Comparison of ENCODE assay signal across 10 cellular contexts in the genomic region with DNA sequence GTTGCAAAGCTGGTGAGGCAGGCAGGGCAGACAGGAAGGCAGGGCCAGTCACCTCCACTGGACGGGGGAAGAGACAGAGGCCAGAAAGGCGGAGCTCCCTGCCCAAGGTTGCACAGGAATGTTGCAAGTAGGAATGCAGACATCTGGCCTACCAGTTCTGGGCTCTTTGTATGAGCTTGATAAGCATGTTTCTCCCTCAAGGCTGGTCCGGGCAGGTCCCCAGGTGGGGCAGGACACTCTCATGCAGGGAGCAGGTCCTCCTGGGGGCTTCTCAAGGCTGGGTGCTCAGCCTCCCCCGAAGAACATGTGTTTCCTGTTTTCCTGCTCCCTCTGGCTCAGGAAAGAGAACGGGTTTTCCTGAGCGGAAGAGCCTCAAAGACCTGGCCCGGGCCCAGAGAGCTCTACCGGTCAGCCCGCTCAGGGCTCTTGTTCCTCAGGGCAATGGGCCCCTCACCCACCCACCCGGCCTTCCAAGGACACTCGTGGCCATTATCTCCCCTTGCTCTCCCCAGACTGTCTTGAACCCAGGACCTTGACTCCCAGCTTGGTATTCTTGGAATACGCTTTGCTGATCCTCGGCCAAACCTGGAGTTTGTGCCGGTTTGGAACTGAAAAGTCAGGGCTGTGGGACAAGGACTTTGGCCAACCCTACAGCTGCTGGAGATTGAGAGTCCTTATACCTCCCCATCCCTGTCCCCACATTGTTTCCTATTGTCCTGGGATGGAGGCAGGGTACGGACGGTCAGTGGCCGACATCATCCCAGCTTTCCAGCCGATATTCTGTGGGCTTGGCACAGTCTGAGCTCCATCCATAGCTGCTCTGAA.
DNase-seq lines count a peak whose midpoint lies in the region; ATAC-seq and TF ChIP-seq lines count a peak whose summit lies in the region.
"Had no signal": no experiment of that assay in that cellular context is flagged by ENCODE, and none has a peak within 500 bp of the region (broad histone marks: within the 10 kb centered on the region; RNA-seq: fewer than 3 reads in every experiment).

No MANE protein-coding gene starts in this region.

- H3K9me3 Mint-ChIP-seq in MCF 10A (ENCODE audit: unreplicated experiment) = no peaks in the 10 kb centered on the region
- H3K9me3 Mint-ChIP-seq: activated CD4-positive, alpha-beta T cell treated with anti-CD3 and anti-CD28 coated beads, Interleukin-2, amount 10 ng/mL, durations not matched to agents 24 days and 14 days; central memory CD8-positive, alpha-beta T cell had no signal

- TF ChIP-seq POLR2A in upper lobe of left lung (IDR thresholded peaks at IDR 0.05) = no peak

- no peak overlapping the region for H2BK5ac ChIP-seq in mesendoderm (ENCODE audit: low read length)

- H3K36me3 Mint-ChIP-seq in MCF 10A (ENCODE audit: insufficient read depth, unreplicated experiment) = no peaks in the 10 kb centered on the region

- H3K27ac ChIP-seq in mesendoderm (ENCODE audit: low read depth, low read length) (no peak overlapping the region), upper lobe of left lung (peak overlapping the region; percentile 32 to 82 (median 56))

- no peak overlapping the region for H4K8ac ChIP-seq in mesendoderm (ENCODE audit: low read depth, low read length)

- no peak overlapping the region for H3K18ac ChIP-seq in mesendoderm (ENCODE audit: low read length)

- TF ChIP-seq CTCF in MCF 10A (IDR thresholded peaks at IDR 0.05; ENCODE audit: unreplicated experiment) = no peak
- no peak for TF ChIP-seq CTCF in fibroblast of pulmonary artery (IDR thresholded peaks at IDR 0.05; ENCODE audit: low read length, missing control alignments)
- TF ChIP-seq CTCF in upper lobe of left lung (IDR thresholded peaks at IDR 0.05) = no peak

- no peak overlapping the region for H2AK5ac ChIP-seq in mesendoderm (ENCODE audit: low read length)

- intact Hi-C loops in MCF 10A (cut with micrococcal nuclease) = no loop called here

- BruUV-seq in MCF 10A (replicated peaks; lab: Mats Ljungman, UMichigan) = no TSS peak

- no peak for ATAC-seq in upper lobe of left lung (ENCODE audit: low FRiP score in 2 of 2)

- no peak overlapping the region for H3K9ac ChIP-seq in mesendoderm (ENCODE audit: low read length)

- no peak for TF ChIP-seq EP300 in upper lobe of left lung (IDR thresholded peaks at IDR 0.05)

- H4K5ac ChIP-seq in mesendoderm (ENCODE audit: low read length) = no peak overlapping the region

- H3K9me3 ChIP-seq in upper lobe of left lung = no peaks in the 10 kb centered on the region

- no peak overlapping the region for H2BK120ac ChIP-seq in mesendoderm (ENCODE audit: low read depth, low read length)

- H3K23ac ChIP-seq in mesendoderm (ENCODE audit: low read length) = no peak overlapping the region

- H3K36me3 ChIP-seq in mesendoderm (ENCODE audit: control insufficient read depth, insufficient read depth, low read length) (no peaks in the 10 kb centered on the region), upper lobe of left lung (no peaks in the 10 kb centered on the region)

- H3K4me1 ChIP-seq in mesendoderm (ENCODE audit: control insufficient read depth, low read depth, low read length) (no peaks in the 10 kb centered on the region), upper lobe of left lung (peaks cover 31 to 49% (median 44%) of the 10 kb centered on the region in 4 donors)

- no peak overlapping the region for H3K4ac ChIP-seq in mesendoderm (ENCODE audit: low read depth, low read length)

- H3K79me1 ChIP-seq in mesendoderm (ENCODE audit: low read length) = no peaks in the 10 kb centered on the region

- no peak overlapping the region for H2BK15ac ChIP-seq in mesendoderm (replicated peaks; ENCODE audit: low read depth)

- POLR2A ChIA-PET in MCF 10A (lab: Yijun Ruan, JAX) = no interaction called here

- WGBS in mesendoderm (ENCODE audit: extremely low coverage, insufficient coverage, low lambda C conversion rate) = no CpG with 5 or more reads among the region's 18 CpGs
- WGBS in upper lobe of left lung, 2 donors = 44 to 59% methylated on average over 7 to 18 of the region's 18 CpGs

- H3K27ac Mint-ChIP-seq in MCF 10A (ENCODE audit: low read depth, unreplicated experiment) = peak overlapping the region; percentile 31
- H3K27ac Mint-ChIP-seq: activated CD4-positive, alpha-beta T cell treated with anti-CD3 and anti-CD28 coated beads, Interleukin-2, amount 10 ng/mL, durations not matched to agents 24 days and 14 days had no signal

- H3K56ac ChIP-seq in mesendoderm (ENCODE audit: low read length) = no peak overlapping the region

- DNase-seq in MCF 10A (ENCODE audit: unreplicated experiment) = no peak
- DNase-seq in fibroblast of pulmonary artery (ENCODE audit: low read depth) = peak; percentile 64
- DNase-seq in mesendoderm = peak; percentile 57
- no peak for DNase-seq in upper lobe of left lung
- no peak for DNase-seq in AML-193 (lab: John Stamatoyannopoulos, UW)
- no peak for DNase-seq in kidney glomerular epithelial cell (lab: John Stamatoyannopoulos, UW)
- DNase-seq in stimulated activated CD4-positive, alpha-beta T cell treated with anti-CD3 and anti-CD28 coated beads, Interleukin-4, amount 100 ng/mL, for 24 hours = no peak
- DNase-seq: activated CD4-positive, alpha-beta T cell treated with anti-CD3 and anti-CD28 coated beads, Interleukin-2, amount 10 ng/mL, durations not matched to agents 24 days and 14 days; activated effector memory CD4-positive, alpha-beta T cell treated with anti-CD3 and anti-CD28 coated beads, Interleukin-2, amount 50 U/mL, for 16 hours had no signal

- H3K4me3 Mint-ChIP-seq in MCF 10A (ENCODE audit: unreplicated experiment) = no peak overlapping the region
- H3K4me3 Mint-ChIP-seq: activated CD4-positive, alpha-beta T cell treated with anti-CD3 and anti-CD28 coated beads, Interleukin-2, amount 10 ng/mL, durations not matched to agents 24 days and 14 days; central memory CD8-positive, alpha-beta T cell had no signal

- H3K4me1 Mint-ChIP-seq in MCF 10A (ENCODE audit: insufficient read depth, unreplicated experiment) = peaks cover 8% of the 10 kb centered on the region
- H3K4me1 Mint-ChIP-seq: central memory CD8-positive, alpha-beta T cell had no signal

- CTCF ChIA-PET in MCF 10A (lab: Yijun Ruan, JAX) = interaction anchor here (1.0 to 1.9 kb wide), 2 partner anchors 21 to 349 kb away, joined by 3 to 5 read pairs; no protein-coding TSS in a partner anchor

- H3K4me3 ChIP-seq in fibroblast of pulmonary artery (replicated peaks; ENCODE audit: low read depth, low read length) = no peak overlapping the region
- no peak overlapping the region for H3K4me3 ChIP-seq in mesendoderm (ENCODE audit: low read length)
- no peak overlapping the region for H3K4me3 ChIP-seq in upper lobe of left lung

- no peaks in the 10 kb centered on the region for H3K27me3 ChIP-seq in mesendoderm (ENCODE audit: insufficient read depth, low read length, poor library complexity)
- no peaks in the 10 kb centered on the region for H3K27me3 ChIP-seq in upper lobe of left lung

- H3K79me2 ChIP-seq in mesendoderm (ENCODE audit: control insufficient read depth, insufficient read depth, low read length) = no peaks in the 10 kb centered on the region

- H3K27me3 Mint-ChIP-seq in MCF 10A (ENCODE audit: insufficient read depth, unreplicated experiment) = no peaks in the 10 kb centered on the region
- H3K27me3 Mint-ChIP-seq: activated CD4-positive, alpha-beta T cell treated with anti-CD3 and anti-CD28 coated beads, Interleukin-2, amount 10 ng/mL, durations not matched to agents 24 days and 14 days; central memory CD8-positive, alpha-beta T cell had no signal

- H3K4me2 ChIP-seq in mesendoderm (ENCODE audit: low read length) = no peak overlapping the region

Comparison
In these comparisons a context has a peak if more than half of its experiments do, and no peak if none do; other contexts are left out.
1. DNase-seq: peak in fibroblast of pulmonary artery (single experiment) and mesendoderm (single experiment); none in MCF 10A (single experiment), upper lobe of left lung (0 of 2), AML-193 (0 of 2), kidney glomerular epithelial cell (single experiment) and stimulated activated CD4-positive, alpha-beta T cell treated with anti-CD3 and anti-CD28 coated beads, Interleukin-4, amount 100 ng/mL, for 24 hours (single experiment).